8 cellular contexts compared by ENCODE assay signal in the genomic region with DNA sequence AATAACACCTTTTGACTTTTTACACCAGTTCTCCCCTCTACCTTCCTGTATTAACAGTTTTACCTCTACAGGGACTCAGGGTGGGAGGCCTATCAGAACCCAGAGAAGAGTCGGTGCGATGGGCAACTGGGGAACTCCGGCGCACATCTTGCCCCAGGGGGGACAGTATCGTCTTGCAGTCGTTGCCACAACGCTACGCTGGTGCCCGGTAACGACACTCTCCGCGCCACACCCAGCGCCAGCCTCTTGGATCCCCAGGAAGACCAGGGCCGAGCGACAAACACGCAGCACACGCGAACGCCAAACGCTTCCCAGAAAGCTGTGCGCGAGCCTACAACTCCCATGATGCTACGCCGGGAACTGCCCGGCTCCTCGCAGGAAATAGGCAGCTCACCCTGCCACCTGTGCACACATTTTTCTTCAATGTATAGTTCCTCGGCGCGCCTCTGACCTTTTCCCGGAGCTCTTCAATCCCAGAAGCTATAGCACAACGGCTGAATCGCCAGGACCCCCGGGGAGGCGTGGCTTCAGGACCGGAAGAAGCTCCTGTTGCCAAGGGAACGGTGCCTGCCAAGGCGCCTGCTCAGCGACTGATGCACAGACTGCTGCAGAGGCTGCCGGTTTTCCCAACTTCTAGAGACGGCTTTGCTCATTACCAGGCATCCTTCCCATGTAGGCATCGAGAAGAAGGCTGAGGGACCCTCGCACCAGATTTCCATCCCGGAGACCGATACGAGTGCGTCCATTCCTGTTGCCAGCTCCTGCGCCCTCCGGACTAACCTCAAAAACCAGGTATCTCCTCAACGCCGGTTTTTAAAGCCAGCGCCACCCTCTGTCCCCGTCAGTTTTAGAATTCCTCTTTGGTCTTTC. TPM values are rescaled to one million over a fixed set of nuclear protein-coding genes. Genes with fewer than 3 reads are reported as not detected.
A peak's percentile ranks its signal among the peaks of the same experiment; 100 is the strongest.
DNase-seq lines count a peak whose midpoint lies in the region; ATAC-seq, FAIRE-seq and TF ChIP-seq lines count a peak whose summit lies in the region.

A gene with protein sequence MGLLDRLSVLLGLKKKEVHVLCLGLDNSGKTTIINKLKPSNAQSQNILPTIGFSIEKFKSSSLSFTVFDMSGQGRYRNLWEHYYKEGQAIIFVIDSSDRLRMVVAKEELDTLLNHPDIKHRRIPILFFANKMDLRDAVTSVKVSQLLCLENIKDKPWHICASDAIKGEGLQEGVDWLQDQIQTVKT (plus strand): TSS at position 573 of the 870 bp plus-strand sequence. CDS start 3,350 bp downstream, outside the sequence.

- intact Hi-C loops in adrenal gland (cut with DNase I) (no loop called here), left cardiac atrium (cut with DNase I) (no loop called here), posterior cingulate gyrus (cut with DNase I) (no loop called here)

- H3K9me3 ChIP-seq in adrenal gland (replicated peaks in 1 of 3) (no peaks in the 10 kb centered on the region), upper lobe of left lung (no peaks in the 10 kb centered on the region)

- no peak for TF ChIP-seq CTCF in adrenal gland (IDR thresholded peaks at IDR 0.05)
- no peak for TF ChIP-seq CTCF in upper lobe of left lung (IDR thresholded peaks at IDR 0.05)

- H3K36me3 ChIP-seq in adrenal gland (replicated peaks in 1 of 2) (no peaks in the 10 kb centered on the region), upper lobe of left lung (peaks cover 0 to 7% (median 0%) of the 10 kb centered on the region in 4 donors)

- peak; percentile 77 for TF ChIP-seq POLR2A in GM12892 (IDR thresholded peaks at IDR 0.05; ENCODE audit: low read depth, low read length)
- TF ChIP-seq POLR2A in adrenal gland (IDR thresholded peaks at IDR 0.05): peak in 1 of 2 donors; percentile 15
- peak in 3 of 4 donors; percentile 31 to 48 (median 32) for TF ChIP-seq POLR2A in upper lobe of left lung (IDR thresholded peaks at IDR 0.05)

- H3K4me1 ChIP-seq in adrenal gland (replicated peaks in 1 of 2) (peaks cover 0 to 5% of the 10 kb centered on the region in 2 donors), upper lobe of left lung (peaks cover 8 to 21% (median 14%) of the 10 kb centered on the region in 4 donors)

- 0 to 1% (median 0%) methylated on average over 24 to 52 of the region's 52 CpGs for WGBS in adrenal gland, 4 donors
- WGBS in upper lobe of left lung, 2 donors: 0 to 1% methylated on average over 29 to 51 of the region's 52 CpGs

- H3K27me3 ChIP-seq in adrenal gland (no peaks in the 10 kb centered on the region), upper lobe of left lung (no peaks in the 10 kb centered on the region)

- DNase-seq in GM12892 (ENCODE audit: insufficient read length) (peak; percentile 48), NCI-H1417 (lab: John Stamatoyannopoulos, UW) (peak; percentile 92 to 99 (median 99)), SW480 (ENCODE audit: low spot score) (peak; percentile 82), adrenal gland (peak; percentile 82 to 89 (median 83)), left cardiac atrium (peak; percentile 89), posterior cingulate gyrus (peak; percentile 78 to 98 (median 86)), upper lobe of left lung (peak; percentile 86 to 89)

- ATAC-seq in HG02798 (IDR thresholded peaks at IDR 0.05; ENCODE audit: poor library complexity, unreplicated experiment): peak; percentile 97
- ATAC-seq in left cardiac atrium: peak; percentile 97 to 99
- peak; percentile 94 to 98 for ATAC-seq in upper lobe of left lung (ENCODE audit: low FRiP score in 2 of 2)

- no peak for TF ChIP-seq EP300 in upper lobe of left lung (IDR thresholded peaks at IDR 0.05)

- H3K4me3 ChIP-seq in adrenal gland (peak within 1 kb of the TSS; percentile 25 to 97 (median 56)), upper lobe of left lung (peak within 1 kb of the TSS; percentile 56 to 88 (median 78))

- FAIRE-seq in GM12892 (lab: Jason Lieb, UNC): peak; percentile 99

- H3K27ac ChIP-seq in adrenal gland: peak within 1 kb of the TSS in 2 of 5 donors; percentile 78
- H3K27ac ChIP-seq in upper lobe of left lung: peak within 1 kb of the TSS; percentile 42 to 79 (median 76)

RNA-seq across cellular contexts. Expression of the gene that starts here (rescaled TPM):
- 4.4 TPM for polyA plus RNA-seq in GM12892 (2012; ENCODE audit: missing spikeins)
- total RNA-seq in adrenal gland (1 to 10 TPM; 4.5 to 8.2 (median 6.9) TPM), left cardiac atrium (1 to 10 TPM; 4.7 to 4.8 TPM), upper lobe of left lung (10 to 100 TPM in 3 of 6 donors, 1 to 10 TPM in 3; 4.0 to 12.6 (median 9.1) TPM)
- 1 to 10 TPM; 3.1 to 9.9 (median 5.3) TPM for polyA plus RNA-seq in adrenal gland

Comparison
In these comparisons a context has a peak if more than half of its experiments do, and no peak if none do; other contexts are left out.
1. DNase-seq: peak in every context shown above with its lines; median percentile 99 in NCI-H1417; 89 in left cardiac atrium; 88 in upper lobe of left lung; 86 in posterior cingulate gyrus; 83 in adrenal gland; 82 in SW480; 48 in GM12892.